Comparison of ENCODE assay signal across 8 cellular contexts in genomic region chr12:42327227-42327590, GRCh38. TPM values are rescaled to one million over a fixed set of nuclear protein-coding genes. Genes with fewer than 3 reads are reported as not detected.
DNase-seq lines count a peak whose midpoint lies in the region; ATAC-seq lines count a peak whose summit lies in the region.

No MANE protein-coding gene starts in this region.

- peaks cover 11% of the 10 kb centered on the region for H3K4me1 ChIP-seq in stomach smooth muscle (ENCODE audit: control insufficient read depth, insufficient read depth, low read length)

- H3K9ac ChIP-seq in stomach smooth muscle (ENCODE audit: low read length in 2 of 2), result peak overlapping the region; percentile 95 to 96

- H3K27ac Mint-ChIP-seq in T-helper 2 cell treated with Interferon-gamma antibody and Interleukin-4, amounts not matched to agents 5 μg/mL and 100 μg/mL, for 36 hours, result peak overlapping the region; percentile 98
- peak overlapping the region; percentile 97 for H3K27ac Mint-ChIP-seq in activated T-helper 17 cell treated with anti-CD3 and anti-CD28 coated beads, Interleukin-2, amount 50 U/mL, for 72 hours
- peak overlapping the region; percentile 93 to 99 (median 98) for H3K27ac Mint-ChIP-seq in immature natural killer cell

- H3K27me3 Mint-ChIP-seq in T-helper 2 cell treated with Interferon-gamma antibody and Interleukin-4, amounts not matched to agents 5 μg/mL and 100 μg/mL, for 36 hours (ENCODE audit: low read depth), result no peaks in the 10 kb centered on the region
- no peaks in the 10 kb centered on the region for H3K27me3 Mint-ChIP-seq in activated T-helper 17 cell treated with anti-CD3 and anti-CD28 coated beads, Interleukin-2, amount 50 U/mL, for 72 hours
- peaks cover 3 to 11% (median 4%) of the 10 kb centered on the region in 3 donors for H3K27me3 Mint-ChIP-seq in immature natural killer cell (ENCODE audit: low read depth in 3 of 3)

- peaks cover 8% of the 10 kb centered on the region for H3K36me3 Mint-ChIP-seq in T-helper 2 cell treated with Interferon-gamma antibody and Interleukin-4, amounts not matched to agents 5 μg/mL and 100 μg/mL, for 36 hours (ENCODE audit: low read depth)
- peaks cover 68% of the 10 kb centered on the region for H3K36me3 Mint-ChIP-seq in activated T-helper 17 cell treated with anti-CD3 and anti-CD28 coated beads, Interleukin-2, amount 50 U/mL, for 72 hours (ENCODE audit: low read depth)
- H3K36me3 Mint-ChIP-seq in immature natural killer cell, result no peaks in the 10 kb centered on the region

- H3K9me3 ChIP-seq in stomach smooth muscle (ENCODE audit: control insufficient read depth in 2 of 2, low read length in 2 of 2), result no peaks in the 10 kb centered on the region

- H3K4me3 Mint-ChIP-seq in T-helper 2 cell treated with Interferon-gamma antibody and Interleukin-4, amounts not matched to agents 5 μg/mL and 100 μg/mL, for 36 hours, result peak overlapping the region; percentile 95
- H3K4me3 Mint-ChIP-seq in activated T-helper 17 cell treated with anti-CD3 and anti-CD28 coated beads, Interleukin-2, amount 50 U/mL, for 72 hours, result peak overlapping the region; percentile 96
- H3K4me3 Mint-ChIP-seq in immature natural killer cell, result peak overlapping the region; percentile 97 to 99 (median 99)

- H3K9me3 Mint-ChIP-seq in T-helper 2 cell treated with Interferon-gamma antibody and Interleukin-4, amounts not matched to agents 5 μg/mL and 100 μg/mL, for 36 hours, result no peaks in the 10 kb centered on the region
- H3K9me3 Mint-ChIP-seq in activated T-helper 17 cell treated with anti-CD3 and anti-CD28 coated beads, Interleukin-2, amount 50 U/mL, for 72 hours, result no peaks in the 10 kb centered on the region
- H3K9me3 Mint-ChIP-seq in immature natural killer cell, result no peaks in the 10 kb centered on the region

- no peak for ATAC-seq in activated T-helper 17 cell treated with anti-CD3 and anti-CD28 coated beads, Interleukin-2, amount 50 U/mL, for 72 hours (replicated peaks)
- no peak for ATAC-seq in GM18519 (IDR thresholded peaks at IDR 0.05; ENCODE audit: low FRiP score, unreplicated experiment)
- ATAC-seq in GM19452 (IDR thresholded peaks at IDR 0.05; ENCODE audit: unreplicated experiment), result no peak

- H3K27ac ChIP-seq in stomach smooth muscle (ENCODE audit: low read length), result no peak overlapping the region

- DNase-seq in T-helper 2 cell treated with Interferon-gamma antibody and Interleukin-4, amounts not matched to agents 5 μg/mL and 100 μg/mL, for 36 hours (ENCODE audit: low spot score), result no peak
- DNase-seq in T-helper 2 cell (no peak), immature natural killer cell (no peak), C1 segment of cervical spinal cord (lab: John Stamatoyannopoulos, UW) (no peak)

- peaks cover 0 to 3% of the 10 kb centered on the region in 2 donors for H3K36me3 ChIP-seq in stomach smooth muscle (ENCODE audit: control insufficient read depth in 2 of 2, insufficient read depth in 2 of 2, low read length in 2 of 2)

- H3K4me3 ChIP-seq in stomach smooth muscle (ENCODE audit: low read length in 2 of 2), result peak overlapping the region; percentile 88 to 95

- H3K27me3 ChIP-seq in stomach smooth muscle (ENCODE audit: control insufficient read depth in 1 of 2, insufficient read depth in 2 of 2, low read length in 2 of 2), result no peaks in the 10 kb centered on the region

- peaks cover 41% of the 10 kb centered on the region for H3K4me1 Mint-ChIP-seq in T-helper 2 cell treated with Interferon-gamma antibody and Interleukin-4, amounts not matched to agents 5 μg/mL and 100 μg/mL, for 36 hours (ENCODE audit: low read depth)
- peaks cover 40% of the 10 kb centered on the region for H3K4me1 Mint-ChIP-seq in activated T-helper 17 cell treated with anti-CD3 and anti-CD28 coated beads, Interleukin-2, amount 50 U/mL, for 72 hours
- H3K4me1 Mint-ChIP-seq in immature natural killer cell, result peaks cover 59 to 75% of the 10 kb centered on the region in 2 donors

RNA-seq across cellular contexts. Expression of gene PPHLN1, which starts 1.2 kb away (rescaled TPM):
- 10 to 100 TPM; 77.0 to 94.0 TPM for total RNA-seq in activated T-helper 17 cell treated with anti-CD3 and anti-CD28 coated beads, Interleukin-2, amount 50 U/mL, for 72 hours
- 100 to 1,000 TPM; 106 to 116 (median 107) TPM for polyA plus RNA-seq in immature natural killer cell

RNA-seq across cellular contexts. Expression of gene ZCRB1, which starts 1.3 kb away (rescaled TPM):
- 10 to 100 TPM; 60.6 to 69.4 TPM for total RNA-seq in activated T-helper 17 cell treated with anti-CD3 and anti-CD28 coated beads, Interleukin-2, amount 50 U/mL, for 72 hours
- 10 to 100 TPM; 57.2 to 98.5 (median 91.3) TPM for polyA plus RNA-seq in immature natural killer cell
